Comparison of ENCODE assay signal across 29 cellular contexts in genomic region chr18:10417191-10417590, GRCh38. TPM values are rescaled to one million over a fixed set of nuclear protein-coding genes. Genes with fewer than 3 reads are reported as not detected.
DNase-seq lines count a peak whose midpoint lies in the region; ATAC-seq and TF ChIP-seq lines count a peak whose summit lies in the region.
"Had no signal": no experiment of that assay in that cellular context is flagged by ENCODE, and none has a peak within 500 bp of the region (broad histone marks: within the 10 kb centered on the region; RNA-seq: fewer than 3 reads in every experiment).

No MANE protein-coding gene starts in this region.

- no peaks in the 10 kb centered on the region for H3K4me1 Mint-ChIP-seq in activated naive CD4-positive, alpha-beta T cell treated with anti-CD3 and anti-CD28 coated beads, Interleukin-2, amount 10 ng/mL, durations not matched to agents 7 days and 5 days
- no peaks in the 10 kb centered on the region for H3K4me1 Mint-ChIP-seq in CD8-positive, alpha-beta T cell (ENCODE audit: low read depth)
- H3K4me1 Mint-ChIP-seq: CD4-positive, CD25-positive, alpha-beta regulatory T cell had no signal

- peaks cover 3% of the 10 kb centered on the region for H3K27me3 Mint-ChIP-seq in activated naive CD4-positive, alpha-beta T cell treated with anti-CD3 and anti-CD28 coated beads, Interleukin-2, amount 10 ng/mL, durations not matched to agents 7 days and 5 days
- no peaks in the 10 kb centered on the region for H3K27me3 Mint-ChIP-seq in CD8-positive, alpha-beta T cell (ENCODE audit: low read depth)
- H3K27me3 Mint-ChIP-seq: CD4-positive, CD25-positive, alpha-beta regulatory T cell had no signal

- TF ChIP-seq CTCF in RWPE1 (conservative IDR thresholded peaks at IDR 0.05; ENCODE audit: low read depth): no peak
- no peak for TF ChIP-seq CTCF in esophagus squamous epithelium (IDR thresholded peaks at IDR 0.05)
- no peak for TF ChIP-seq CTCF in CD8-positive, alpha-beta T cell (IDR thresholded peaks at IDR 0.05)

- H3K36me3 ChIP-seq in esophagus squamous epithelium: no peaks in the 10 kb centered on the region
- no peaks in the 10 kb centered on the region for H3K36me3 ChIP-seq in CD8-positive, alpha-beta T cell (ENCODE audit: insufficient read depth, low read length)
- H3K36me3 ChIP-seq: neutrophil had no signal

- no peaks in the 10 kb centered on the region for H3K9me3 ChIP-seq in esophagus squamous epithelium
- H3K9me3 ChIP-seq in CD8-positive, alpha-beta T cell (ENCODE audit: low read length): no peaks in the 10 kb centered on the region
- H3K9me3 ChIP-seq: body of pancreas, neutrophil had no signal

- no peaks in the 10 kb centered on the region for H3K36me3 Mint-ChIP-seq in activated naive CD4-positive, alpha-beta T cell treated with anti-CD3 and anti-CD28 coated beads, Interleukin-2, amount 10 ng/mL, durations not matched to agents 7 days and 5 days
- no peaks in the 10 kb centered on the region for H3K36me3 Mint-ChIP-seq in CD8-positive, alpha-beta T cell
- H3K36me3 Mint-ChIP-seq: CD4-positive, CD25-positive, alpha-beta regulatory T cell had no signal

- CTCF ChIA-PET in RWPE1 (lab: Yijun Ruan, JAX): interaction anchor here (0.5 kb wide), 1 partner anchor 18 kb away, joined by 3 read pairs; no protein-coding TSS in a partner anchor
- CTCF ChIA-PET in activated naive CD4-positive, alpha-beta T cell treated with anti-CD3 and anti-CD28 coated beads, Interleukin-2, amount 10 ng/mL, durations not matched to agents 7 days and 5 days (lab: Charles Lee): no interaction called here
- CTCF ChIA-PET in CD8-positive, alpha-beta T cell (lab: Charles Lee): no interaction called here

- H3K4me3 ChIP-seq in esophagus squamous epithelium: no peak overlapping the region
- H3K4me3 ChIP-seq in CD8-positive, alpha-beta T cell (ENCODE audit: low read depth, low read length): no peak overlapping the region
- H3K4me3 ChIP-seq: body of pancreas, K562 had no signal

- no peaks in the 10 kb centered on the region for H3K27me3 ChIP-seq in esophagus squamous epithelium
- H3K27me3 ChIP-seq in CD8-positive, alpha-beta T cell (ENCODE audit: insufficient read depth, low read length): no peaks in the 10 kb centered on the region
- H3K27me3 ChIP-seq: body of pancreas, neutrophil had no signal

- peaks cover 2% of the 10 kb centered on the region for H3K9me3 Mint-ChIP-seq in activated naive CD4-positive, alpha-beta T cell treated with anti-CD3 and anti-CD28 coated beads, Interleukin-2, amount 10 ng/mL, durations not matched to agents 7 days and 5 days
- H3K9me3 Mint-ChIP-seq in CD8-positive, alpha-beta T cell: peaks cover 2% of the 10 kb centered on the region

- WGBS in esophagus squamous epithelium, 2 donors: 29 to 30% methylated on average over 1 to 2 of the region's 3 CpGs

- peak overlapping the region; percentile 67 for H3K27ac ChIP-seq in RWPE1
- H3K27ac ChIP-seq in esophagus squamous epithelium: peak overlapping the region; percentile 62 to 79 (median 72)
- no peak overlapping the region for H3K27ac ChIP-seq in CD8-positive, alpha-beta T cell (ENCODE audit: low read depth, low read length)
- H3K27ac ChIP-seq: body of pancreas, neutrophil, VCaP had no signal

- no peak for ATAC-seq in CD8-positive, alpha-beta T cell
- ATAC-seq in GM18502 (IDR thresholded peaks at IDR 0.05; ENCODE audit: poor library complexity, unreplicated experiment): no peak
- ATAC-seq: body of pancreas; K562; stimulated activated naive CD8-positive, alpha-beta T cell treated with anti-CD3 and anti-CD28 coated beads, Interleukin-15, Interleukin-2, amounts not matched to agents 100 U/mL and 50 U/mL, for 24 hours had no signal

- H3K4me1 ChIP-seq in esophagus squamous epithelium: peaks cover 5 to 76% (median 23%) of the 10 kb centered on the region in 3 donors
- H3K4me1 ChIP-seq in CD8-positive, alpha-beta T cell (ENCODE audit: insufficient read depth, low read length): no peaks in the 10 kb centered on the region
- H3K4me1 ChIP-seq: body of pancreas had no signal

- intact Hi-C loops in esophagus squamous epithelium (cut with DNase I): no loop called here
- intact Hi-C loops in CD8-positive, alpha-beta T cell (cut with DNase I, micrococcal nuclease): no loop called here

- TF ChIP-seq POLR2A in esophagus squamous epithelium (IDR thresholded peaks at IDR 0.05): no peak

- no peak overlapping the region for H3K4me3 Mint-ChIP-seq in activated naive CD4-positive, alpha-beta T cell treated with anti-CD3 and anti-CD28 coated beads, Interleukin-2, amount 10 ng/mL, durations not matched to agents 7 days and 5 days
- no peak overlapping the region for H3K4me3 Mint-ChIP-seq in CD8-positive, alpha-beta T cell
- H3K4me3 Mint-ChIP-seq: CD4-positive, CD25-positive, alpha-beta regulatory T cell; H9 had no signal

- POLR2A ChIA-PET in RWPE1 (lab: Yijun Ruan, JAX; ENCODE audit: low non-redundant PET): no interaction called here
- POLR2A ChIA-PET in CD8-positive, alpha-beta T cell (lab: Charles Lee): no interaction called here

- DNase-seq in ELF-1 (ENCODE audit: low read depth, low spot score) (peak; percentile 42), RWPE1 (ENCODE audit: low spot score) (peak; percentile 91), esophagus squamous epithelium (lab: John Stamatoyannopoulos, UW) (no peak), renal cortical epithelial cell (ENCODE audit: low read depth) (peak; percentile 50)
- no peak for DNase-seq in activated naive CD4-positive, alpha-beta T cell treated with anti-CD3 and anti-CD28 coated beads, Interleukin-2, amount 10 ng/mL, durations not matched to agents 7 days and 5 days
- no peak for DNase-seq in CD8-positive, alpha-beta T cell
- no peak for DNase-seq in NK-92 treated with Interleukin-12 subunit alpha and Interleukin-12 subunit beta, amount 100 ng/mL, for 24 hours (lab: John Stamatoyannopoulos, UW)
- DNase-seq: activated CD4-positive, alpha-beta T cell treated with anti-CD3 and anti-CD28 coated beads for 4 hours; activated T-cell treated with anti-CD3 and anti-CD28 coated beads, Interleukin-2, amount 50 U/mL, for 48 hours; body of pancreas; CD4-positive, CD25-positive, alpha-beta regulatory T cell; effector CD8-positive, alpha-beta T cell; erythroblast; H9; NCI-H1436; NCI-H2107; NCI-H446 treated with DMSO at 0.1 percent for 48 hours; NCI-H82; SHP77; stimulated activated naive CD8-positive, alpha-beta T cell treated with anti-CD3 and anti-CD28 coated beads, Interleukin-15, Interleukin-2, amounts not matched to agents 100 U/mL and 50 U/mL, for 24 hours; SW 1271; T-helper 9 cell had no signal

- no peak overlapping the region for H3K27ac Mint-ChIP-seq in activated naive CD4-positive, alpha-beta T cell treated with anti-CD3 and anti-CD28 coated beads, Interleukin-2, amount 10 ng/mL, durations not matched to agents 7 days and 5 days
- H3K27ac Mint-ChIP-seq in CD8-positive, alpha-beta T cell: no peak overlapping the region
- H3K27ac Mint-ChIP-seq: CD4-positive, CD25-positive, alpha-beta regulatory T cell; H9; progenitor cell of endocrine pancreas had no signal

RNA-seq across cellular contexts. Expression of gene APCDD1, which starts 37.2 kb away (rescaled TPM):
- total RNA-seq in esophagus squamous epithelium: 10 to 100 TPM; 16.5 to 76.5 (median 41.4) TPM
- total RNA-seq in renal cortical epithelial cell: under 0.01 TPM in 1 of 2 replicates, not detected in the other
- not detected for total RNA-seq in CD8-positive, alpha-beta T cell
- total RNA-seq: CD4-positive, CD25-positive, alpha-beta regulatory T cell; G401; HT1080 had no signal

Comparison
In these comparisons a context has a peak if more than half of its experiments do, and no peak if none do; other contexts are left out.
1. DNase-seq: peak in ELF-1 (single experiment), RWPE1 (single experiment) and renal cortical epithelial cell (single experiment); none in esophagus squamous epithelium (single experiment), activated naive CD4-positive, alpha-beta T cell treated with anti-CD3 and anti-CD28 coated beads, Interleukin-2, amount 10 ng/mL, durations not matched to agents 7 days and 5 days (single experiment), CD8-positive, alpha-beta T cell (0 of 7) and NK-92 treated with Interleukin-12 subunit alpha and Interleukin-12 subunit beta, amount 100 ng/mL, for 24 hours (single experiment).
2. RNA of gene APCDD1, which starts 37.2 kb away (total RNA-seq): 16.5 to 76.5 TPM in esophagus squamous epithelium; not detected in CD8-positive, alpha-beta T cell and under 0.01 TPM in renal cortical epithelial cell; every median in the first group is over 10 times any median in the second.